Comparison of ENCODE assay signal across 8 cellular contexts in the genomic region with DNA sequence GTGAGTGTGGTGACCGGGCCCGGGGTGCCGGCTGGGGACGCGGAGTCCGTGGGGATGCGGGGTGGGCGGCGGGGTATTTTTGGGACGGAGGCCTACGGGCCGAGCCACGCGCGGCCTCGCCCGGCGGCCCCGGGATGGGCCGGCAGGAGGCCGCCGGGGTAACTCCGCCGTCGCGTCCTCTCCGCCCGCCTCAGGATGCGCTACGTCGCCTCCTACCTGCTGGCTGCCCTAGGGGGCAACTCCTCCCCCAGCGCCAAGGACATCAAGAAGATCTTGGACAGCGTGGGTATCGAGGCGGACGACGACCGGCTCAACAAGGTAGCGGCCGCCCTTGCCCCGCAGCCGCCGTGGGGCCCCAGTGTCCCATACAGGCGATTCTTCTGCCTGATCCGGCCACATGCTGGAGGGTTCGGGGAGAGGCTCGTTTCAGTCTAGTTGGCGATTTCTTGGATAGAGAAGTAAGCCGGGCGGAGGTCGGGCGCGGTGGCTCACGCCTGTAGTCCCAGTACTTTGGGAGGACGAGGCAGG. TPM values are rescaled to one million over a fixed set of nuclear protein-coding genes. Genes with fewer than 3 reads are reported as not detected.
A peak's percentile ranks its signal among the peaks of the same experiment; 100 is the strongest.
DNase-seq lines count a peak whose midpoint lies in the region; ATAC-seq and TF ChIP-seq lines count a peak whose summit lies in the region.

No MANE protein-coding gene starts in this region.

- H3K4me3 Mint-ChIP-seq in naive thymus-derived CD8-positive, alpha-beta T cell, result peak overlapping the region; percentile 88 to 98 (median 92)

- no peaks in the 10 kb centered on the region for H3K9me3 ChIP-seq in colonic mucosa

- H3K27me3 Mint-ChIP-seq in naive thymus-derived CD8-positive, alpha-beta T cell, result no peaks in the 10 kb centered on the region

- H3K4me1 Mint-ChIP-seq in naive thymus-derived CD8-positive, alpha-beta T cell, result peaks cover 10 to 45% (median 38%) of the 10 kb centered on the region in 4 donors

- no peak for TF ChIP-seq CTCF in colonic mucosa (IDR thresholded peaks at IDR 0.05)

- POLR2A ChIA-PET in naive thymus-derived CD8-positive, alpha-beta T cell (lab: Charles Lee), result interaction anchor here (0.8 to 2.3 kb wide), 18 partner anchors 9 to 303 kb away, joined by 3 to 80 read pairs (median 4); a partner anchor contains a TSS

- intact Hi-C loops in colonic mucosa (cut with DNase I), result no loop called here

- H3K9me3 Mint-ChIP-seq in naive thymus-derived CD8-positive, alpha-beta T cell, result no peaks in the 10 kb centered on the region

- peak overlapping the region; percentile 84 for H3K27ac ChIP-seq in colonic mucosa

- peak overlapping the region; percentile 99 for H3K4me3 ChIP-seq in Jurkat, Clone E6-1 (ENCODE audit: low read length)
- peak overlapping the region; percentile 99 for H3K4me3 ChIP-seq in colonic mucosa

- peak overlapping the region; percentile 94 to 100 for H3K9ac ChIP-seq in colonic mucosa (ENCODE audit: low read depth in 2 of 2, low read length in 2 of 2)

- H3K27ac Mint-ChIP-seq in naive thymus-derived CD8-positive, alpha-beta T cell, result peak overlapping the region; percentile 43 to 99 (median 99)

- ATAC-seq in GM19023 (IDR thresholded peaks at IDR 0.05; ENCODE audit: unreplicated experiment) (peak; percentile 11), HG03280 (IDR thresholded peaks at IDR 0.05; ENCODE audit: unreplicated experiment) (no peak)
- ATAC-seq in naive thymus-derived CD8-positive, alpha-beta T cell, result peak; percentile 19 to 24

- peaks cover 0 to 27% (median 2%) of the 10 kb centered on the region in 3 donors for H3K36me3 Mint-ChIP-seq in naive thymus-derived CD8-positive, alpha-beta T cell

- DNase-seq in Jurkat, Clone E6-1 (ENCODE audit: low read depth, low spot score), result no peak
- DNase-seq in colonic mucosa (no peak), NCI-H2081 (lab: John Stamatoyannopoulos, UW) (no peak), NCI-H2227 treated with DMSO at 0.1 percent for 48 hours (lab: John Stamatoyannopoulos, UW) (no peak), RPMI8226 (no peak)
- no peak for DNase-seq in naive thymus-derived CD8-positive, alpha-beta T cell

- peaks cover 21% of the 10 kb centered on the region for H3K4me1 ChIP-seq in colonic mucosa

- peaks cover 4% of the 10 kb centered on the region for H3K36me3 ChIP-seq in colonic mucosa

- no peaks in the 10 kb centered on the region for H3K27me3 ChIP-seq in colonic mucosa

RNA-seq across cellular contexts. Expression of a gene that starts 0.3 kb away (rescaled TPM):
- polyA plus RNA-seq in Jurkat, Clone E6-1 (2012; ENCODE audit: insufficient read depth, insufficient read length), result 2,039 TPM
- 1,000 to 10,000 TPM; 2,068 to 2,303 TPM for total RNA-seq in colonic mucosa
- total RNA-seq in naive thymus-derived CD8-positive, alpha-beta T cell, result 1,000 to 10,000 TPM; 5,498 to 5,522 TPM
- 1,000 to 10,000 TPM; 4,080 to 5,338 (median 4,376) TPM for polyA plus RNA-seq in naive thymus-derived CD8-positive, alpha-beta T cell

RNA-seq across cellular contexts. Expression of a gene that starts 5.1 kb away (rescaled TPM):
- polyA plus RNA-seq in Jurkat, Clone E6-1 (2012; ENCODE audit: insufficient read depth, insufficient read length), result 26.8 TPM
- 10 to 100 TPM; 17.7 to 47.5 TPM for total RNA-seq in colonic mucosa
- 10 to 100 TPM; 37.7 to 40.7 TPM for total RNA-seq in naive thymus-derived CD8-positive, alpha-beta T cell
- polyA plus RNA-seq in naive thymus-derived CD8-positive, alpha-beta T cell, result 1 to 10 TPM; 2.5 to 6.6 (median 4.1) TPM

RNA-seq across cellular contexts. Expression of a gene that starts 8.6 kb away (rescaled TPM):
- 62.6 TPM for polyA plus RNA-seq in Jurkat, Clone E6-1 (2012; ENCODE audit: insufficient read depth, insufficient read length)
- 100 to 1,000 TPM; 139 to 155 TPM for total RNA-seq in colonic mucosa
- total RNA-seq in naive thymus-derived CD8-positive, alpha-beta T cell, result 100 to 1,000 TPM; 248 to 251 TPM
- 10 to 100 TPM; 20.5 to 42.7 (median 31.5) TPM for polyA plus RNA-seq in naive thymus-derived CD8-positive, alpha-beta T cell

RNA-seq across cellular contexts. Expression of a gene that starts 12.0 kb away (rescaled TPM):
- 27.1 TPM for polyA plus RNA-seq in Jurkat, Clone E6-1 (2012; ENCODE audit: insufficient read depth, insufficient read length)
- total RNA-seq in colonic mucosa, result 10 to 100 TPM; 31.8 to 37.7 TPM
- 10 to 100 TPM; 18.1 to 19.2 TPM for total RNA-seq in naive thymus-derived CD8-positive, alpha-beta T cell
- polyA plus RNA-seq in naive thymus-derived CD8-positive, alpha-beta T cell, result 10 to 100 TPM in 1 of 3 donors, 1 to 10 TPM in 2; 6.4 to 16.4 (median 6.5) TPM

RNA-seq across cellular contexts. Expression of a gene that starts 17.6 kb away (rescaled TPM):
- polyA plus RNA-seq in Jurkat, Clone E6-1 (2012; ENCODE audit: insufficient read depth, insufficient read length), result 6.5 TPM
- 100 to 1,000 TPM in 1 of 2 donors, 10 to 100 TPM in 1; 97.3 to 108 TPM for total RNA-seq in colonic mucosa
- total RNA-seq in naive thymus-derived CD8-positive, alpha-beta T cell, result under 1 TPM; 0.60 to 0.85 TPM
- polyA plus RNA-seq in naive thymus-derived CD8-positive, alpha-beta T cell, result under 1 TPM in 1 of 3 donors, not detected in 2; 0.18 TPM
